Comparison of ENCODE assay signal across 9 cellular contexts in genomic region chr13:110680852-110681251, GRCh38. TPM values are rescaled to one million over a fixed set of nuclear protein-coding genes. Genes with fewer than 3 reads are reported as not detected.
DNase-seq lines count a peak whose midpoint lies in the region; TF ChIP-seq lines count a peak whose summit lies in the region.
"Had no signal": no experiment of that assay in that cellular context is flagged by ENCODE, and none has a peak within 500 bp of the region (broad histone marks: within the 10 kb centered on the region; RNA-seq: fewer than 3 reads in every experiment).

No MANE protein-coding gene starts in this region.

- H3K36me3 ChIP-seq in mammary epithelial cell (ENCODE audit: insufficient read depth, low read length), result peaks cover 38% of the 10 kb centered on the region

- peak; percentile 29; the same call in 1 of the 2 replicates for TF ChIP-seq CTCF in LNCAP (IDR thresholded peaks at IDR 0.05)
- peak; percentile 24 to 39 for TF ChIP-seq CTCF in mammary epithelial cell (conservative IDR thresholded peaks at IDR 0.05 in 1 of 2, IDR thresholded peaks at IDR 0.05 in 1 of 2; ENCODE audit: extremely low read depth in 1 of 2, insufficient read depth in 1 of 2, low read depth in 1 of 2, low read length in 2 of 2)
- peak; percentile 60 for TF ChIP-seq CTCF in retinal pigment epithelial cell (conservative IDR thresholded peaks at IDR 0.05; ENCODE audit: low read depth, low read length)

- peaks cover 2% of the 10 kb centered on the region for H4K20me1 ChIP-seq in mammary epithelial cell (ENCODE audit: insufficient read depth, low read length)

- H3K27me3 ChIP-seq in mammary epithelial cell (ENCODE audit: insufficient read depth, low read length), result no peaks in the 10 kb centered on the region

- H3K27ac ChIP-seq in mammary epithelial cell (ENCODE audit: insufficient read depth, low read depth, low read length), result no peak overlapping the region
- H3K27ac ChIP-seq: epithelial cell of prostate had no signal

- no peaks in the 10 kb centered on the region for H3K9me3 ChIP-seq in mammary epithelial cell (replicated peaks; ENCODE audit: insufficient read depth, low read length)

- H2AFZ ChIP-seq in mammary epithelial cell (ENCODE audit: low read depth, low read length), result no peak overlapping the region

- CTCF ChIA-PET in mammary epithelial cell (lab: Charles Lee; ENCODE audit: low non-redundant PET), result no interaction called here

- no peaks in the 10 kb centered on the region for H3K4me1 ChIP-seq in mammary epithelial cell (ENCODE audit: insufficient read depth, low read length)

- peaks cover 34% of the 10 kb centered on the region for H3K79me2 ChIP-seq in mammary epithelial cell (ENCODE audit: insufficient read depth, low read length)

- 93% methylated on average over 6 of the region's 7 CpGs for WGBS in mammary epithelial cell (ENCODE audit: low coverage, missing lambda C conversion rate)

- no peak overlapping the region for H3K4me2 ChIP-seq in mammary epithelial cell (ENCODE audit: insufficient read depth, low read depth, low read length)

- H3K9ac ChIP-seq in mammary epithelial cell (ENCODE audit: insufficient read depth, low read length), result no peak overlapping the region

- in situ Hi-C loops in mammary epithelial cell (cut with MboI; ENCODE audit: low sequenced_read_pairs in 2 of 2), result no loop called here

- intact Hi-C loops in mammary epithelial cell (cut with micrococcal nuclease), result no loop called here

- DNase-seq in NCI-H526 (lab: John Stamatoyannopoulos, UW), result peak; percentile 57 to 65
- DNase-seq in NCI-H526 treated with DMSO at 0.1 percent for 48 hours (lab: John Stamatoyannopoulos, UW), result no peak
- no peak for DNase-seq in mammary epithelial cell
- DNase-seq in retinal pigment epithelial cell (ENCODE audit: low read depth), result no peak
- DNase-seq in globus pallidus (ENCODE audit: low spot score), result no peak
- no peak for DNase-seq in hypothalamus (lab: John Stamatoyannopoulos, UW)
- no peak for DNase-seq in hepatic stellate cell (ENCODE audit: low spot score)

- no peak overlapping the region for H3K4me3 ChIP-seq in mammary epithelial cell (replicated peaks in 1 of 3; ENCODE audit: insufficient read depth in 1 of 3, low read depth in 2 of 3, low read length in 3 of 3)
- H3K4me3 ChIP-seq in retinal pigment epithelial cell (ENCODE audit: low read length), result no peak overlapping the region

- no TSS peak for BruUV-seq in mammary epithelial cell (replicated peaks; lab: Mats Ljungman, UMichigan)

- dilution Hi-C loops in mammary epithelial cell (cut with HindIII; ENCODE audit: low sequenced_read_pairs), result no loop called here

RNA-seq across cellular contexts. Expression of gene CARS2, which starts 25.1 kb away (rescaled TPM):
- 100 to 1,000 TPM in 1 of 2 donors, 10 to 100 TPM in 1; 68.1 to 138 TPM for total RNA-seq in mammary epithelial cell
- polyA plus RNA-seq in mammary epithelial cell, result 124 TPM
- polyA minus RNA-seq in mammary epithelial cell, result 84.8 TPM

RNA-seq across cellular contexts. Expression of gene ING1, which starts 32.6 kb away (rescaled TPM):
- 1 to 10 TPM; 5.3 to 8.6 TPM for total RNA-seq in mammary epithelial cell
- polyA plus RNA-seq in mammary epithelial cell, result 13.8 TPM
- polyA minus RNA-seq in mammary epithelial cell, result 7.2 TPM

Comparison
In these comparisons a context has a peak if more than half of its experiments do, and no peak if none do; other contexts are left out.
1. DNase-seq: peak in NCI-H526 (2 of 2); none in NCI-H526 treated with DMSO at 0.1 percent for 48 hours (single experiment), mammary epithelial cell (single experiment), retinal pigment epithelial cell (single experiment), globus pallidus (single experiment), hypothalamus (0 of 51) and hepatic stellate cell (single experiment).
2. Peak in every context shown above with its lines, with median percentiles within 50 percentile points of each other: CTCF ChIP-seq.